ENCODE assay signal across 8 cellular contexts in the genomic region with DNA sequence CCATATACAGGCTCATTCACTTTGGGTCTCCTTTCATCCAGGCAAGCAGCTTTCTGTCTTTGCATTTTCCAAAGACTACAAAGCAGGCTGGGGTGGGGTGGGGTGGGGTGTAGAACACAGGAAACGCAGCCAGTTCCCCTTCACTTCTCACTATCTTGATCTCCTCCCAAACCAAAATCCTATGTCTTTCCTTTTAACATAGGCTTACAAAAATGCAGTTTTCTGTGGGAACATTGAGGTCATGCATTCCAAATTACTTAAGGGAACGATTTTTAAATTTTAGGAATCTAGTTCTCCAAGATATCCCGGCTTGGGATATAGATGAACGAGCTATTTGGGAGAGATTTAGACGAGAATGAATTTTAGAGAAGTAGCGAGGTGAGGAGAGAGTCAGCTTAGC. TPM values are rescaled to one million over a fixed set of nuclear protein-coding genes. Genes with fewer than 3 reads are reported as not detected.
A peak's percentile ranks its signal among the peaks of the same experiment; 100 is the strongest.
DNase-seq lines count a peak whose midpoint lies in the region; ATAC-seq and TF ChIP-seq lines count a peak whose summit lies in the region.

No MANE protein-coding gene starts in this region.

- no peaks in the 10 kb centered on the region for H3K9me3 ChIP-seq in DOHH2 (ENCODE audit: control insufficient read depth, insufficient read depth, low read length)
- H3K9me3 ChIP-seq in Peyer's patch, result no peaks in the 10 kb centered on the region

- peak overlapping the region; percentile 67 for H3K27ac ChIP-seq in DOHH2 (ENCODE audit: low read depth, low read length)
- peak overlapping the region; percentile 92 to 98 (median 92) for H3K27ac ChIP-seq in Peyer's patch

- H3K27me3 Mint-ChIP-seq in endothelial cell (ENCODE audit: unreplicated experiment) (peaks cover 4% of the 10 kb centered on the region), progenitor cell of endocrine pancreas (no peaks in the 10 kb centered on the region)

- H3K27ac Mint-ChIP-seq in endothelial cell (ENCODE audit: unreplicated experiment) (peak overlapping the region; percentile 82), progenitor cell of endocrine pancreas (no peak overlapping the region)

- H3K4me1 ChIP-seq in DOHH2 (ENCODE audit: control insufficient read depth, low read length), result peaks cover 25% of the 10 kb centered on the region
- peaks cover 0 to 18% (median 5%) of the 10 kb centered on the region in 4 donors for H3K4me1 ChIP-seq in Peyer's patch

- H3K9me3 Mint-ChIP-seq in endothelial cell (ENCODE audit: unreplicated experiment) (no peaks in the 10 kb centered on the region), progenitor cell of endocrine pancreas (ENCODE audit: low read depth) (no peaks in the 10 kb centered on the region)

- H3K79me2 ChIP-seq in DOHH2 (ENCODE audit: control insufficient read depth, low read length), result peaks cover 41% of the 10 kb centered on the region

- peaks cover 9% of the 10 kb centered on the region for H3K36me3 ChIP-seq in DOHH2 (ENCODE audit: control insufficient read depth, low read length)
- no peaks in the 10 kb centered on the region for H3K36me3 ChIP-seq in Peyer's patch

- H3K4me3 ChIP-seq in DOHH2 (ENCODE audit: low read length) (peak overlapping the region; percentile 79), Peyer's patch (peak overlapping the region in 2 of 4 donors; percentile 77 to 86)

- no peaks in the 10 kb centered on the region for H4K20me1 ChIP-seq in DOHH2 (ENCODE audit: control insufficient read depth, insufficient read depth, low read depth, low read length)

- H3K4me1 Mint-ChIP-seq in endothelial cell (ENCODE audit: unreplicated experiment), result peaks cover 8% of the 10 kb centered on the region
- peaks cover 9% of the 10 kb centered on the region for H3K4me1 Mint-ChIP-seq in progenitor cell of endocrine pancreas (ENCODE audit: low read depth)

- no peak for TF ChIP-seq POLR2A in Peyer's patch (IDR thresholded peaks at IDR 0.05)

- H3K27me3 ChIP-seq in DOHH2 (ENCODE audit: control insufficient read depth, low read length) (no peaks in the 10 kb centered on the region), Peyer's patch (no peaks in the 10 kb centered on the region)

- DNase-seq in Peyer's patch (no peak), endothelial cell (ENCODE audit: low spot score) (no peak), progenitor cell of endocrine pancreas (ENCODE audit: low spot score, unreplicated experiment) (no peak), midbrain (lab: John Stamatoyannopoulos, UW) (no peak)

- H3K4me3 Mint-ChIP-seq in endothelial cell (ENCODE audit: unreplicated experiment) (peak overlapping the region; percentile 93), progenitor cell of endocrine pancreas (ENCODE audit: low read depth) (peak overlapping the region; percentile 92)

- ATAC-seq in HG03108 (IDR thresholded peaks at IDR 0.05; ENCODE audit: unreplicated experiment) (no peak), GM18502 (IDR thresholded peaks at IDR 0.05; ENCODE audit: poor library complexity, unreplicated experiment) (no peak), GM21390 (IDR thresholded peaks at IDR 0.05; ENCODE audit: unreplicated experiment) (no peak)

- H3K4me2 ChIP-seq in DOHH2 (ENCODE audit: low read length), result peak overlapping the region; percentile 75

- H3K36me3 Mint-ChIP-seq in endothelial cell (ENCODE audit: low read depth, unreplicated experiment), result peaks cover 7% of the 10 kb centered on the region
- H3K36me3 Mint-ChIP-seq in progenitor cell of endocrine pancreas (ENCODE audit: insufficient read depth), result no peaks in the 10 kb centered on the region

- H3F3A ChIP-seq in DOHH2 (ENCODE audit: control insufficient read depth, insufficient read depth), result peaks cover 11% of the 10 kb centered on the region; the same call in 1 of the 2 replicates

- TF ChIP-seq CTCF in DOHH2 (IDR thresholded peaks at IDR 0.05; ENCODE audit: low read depth, low read length, poor library complexity, severe bottlenecking), result no peak
- no peak for TF ChIP-seq CTCF in Peyer's patch (IDR thresholded peaks at IDR 0.05)
- no peak for TF ChIP-seq CTCF in endothelial cell (IDR thresholded peaks at IDR 0.05; ENCODE audit: unreplicated experiment)
- TF ChIP-seq CTCF in progenitor cell of endocrine pancreas (IDR thresholded peaks at IDR 0.05; ENCODE audit: unreplicated experiment), result no peak

- no peaks in the 10 kb centered on the region for H3K9me2 ChIP-seq in DOHH2 (replicated peaks; ENCODE audit: control insufficient read depth, low read length)

RNA-seq across cellular contexts. Expression of a gene that starts 0.9 kb away (rescaled TPM):
- 10 to 100 TPM; 57.8 to 63.7 (median 59.9) TPM for total RNA-seq in Peyer's patch
- 52.4 TPM for total RNA-seq in endothelial cell (ENCODE audit: unreplicated experiment)
- total RNA-seq in progenitor cell of endocrine pancreas, result 24.3 and 26.1 TPM in 2 replicates

RNA-seq across cellular contexts. Expression of a gene that starts 46.3 kb away (rescaled TPM):
- 10 to 100 TPM in 2 of 4 donors, 1 to 10 TPM in 2; 9.3 to 62.7 (median 12.8) TPM for total RNA-seq in Peyer's patch
- 5.3 TPM for total RNA-seq in endothelial cell (ENCODE audit: unreplicated experiment)
- 14.7 and 15.2 TPM in 2 replicates for total RNA-seq in progenitor cell of endocrine pancreas

RNA-seq across cellular contexts. Expression of a gene that starts 58.5 kb away (rescaled TPM):
- total RNA-seq in Peyer's patch, result 10 to 100 TPM; 19.1 to 82.5 (median 27.0) TPM
- total RNA-seq in endothelial cell (ENCODE audit: unreplicated experiment), result 46.9 TPM
- total RNA-seq in progenitor cell of endocrine pancreas, result 50.4 and 52.5 TPM in 2 replicates
